ENCODE assay signal across 8 cellular contexts in the genomic region with DNA sequence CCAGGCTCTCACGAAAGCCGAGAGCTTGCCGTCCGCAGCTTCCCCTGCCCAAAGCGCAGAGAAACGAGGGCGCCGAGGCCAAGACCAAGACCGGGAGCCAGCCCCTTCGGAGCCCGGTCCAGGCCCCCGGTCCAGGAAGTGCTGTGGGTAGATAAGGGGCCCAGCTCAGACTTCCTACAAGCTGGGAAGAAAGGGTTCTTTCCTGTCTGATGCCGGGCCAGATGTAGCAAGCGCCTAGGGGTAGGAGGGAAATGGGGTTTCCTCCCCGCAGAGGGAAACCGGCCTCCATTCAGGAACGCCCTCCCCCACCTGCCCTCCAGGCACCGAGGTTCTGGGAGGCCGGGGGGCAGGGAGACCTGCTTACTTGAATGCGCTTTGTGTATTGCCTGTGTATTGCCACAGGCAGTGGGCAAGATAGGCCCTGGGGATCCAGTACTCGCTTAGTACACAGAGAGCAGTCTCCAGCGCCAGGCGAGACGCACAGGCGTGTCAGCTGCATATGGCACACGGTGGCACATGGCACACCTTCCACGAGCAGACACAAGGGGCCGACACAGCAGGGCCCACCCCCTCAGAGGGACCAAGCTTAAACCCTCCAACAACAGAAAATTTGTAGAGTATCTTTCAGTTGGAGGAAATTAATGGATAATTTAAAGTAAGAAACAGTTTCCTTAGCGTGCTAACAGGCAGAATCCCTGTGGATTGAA. TPM values are rescaled to one million over a fixed set of nuclear protein-coding genes. Genes with fewer than 3 reads are reported as not detected.
A peak's percentile ranks its signal among the peaks of the same experiment; 100 is the strongest.
DNase-seq lines count a peak whose midpoint lies in the region; ATAC-seq, FAIRE-seq and TF ChIP-seq lines count a peak whose summit lies in the region.

No MANE protein-coding gene starts in this region.

- peaks cover 9% of the 10 kb centered on the region; the same call in 1 of the 2 replicates for H3K4me1 ChIP-seq in HUES64 (ENCODE audit: insufficient read depth, low read length)
- peaks cover 15% of the 10 kb centered on the region for H3K4me1 ChIP-seq in HepG2 (ENCODE audit: insufficient read depth, low read length)

- BruUV-seq in MCF 10A (replicated peaks; lab: Mats Ljungman, UMichigan), result TSS peak; percentile 72
- no TSS peak for BruUV-seq in HepG2 (replicated peaks; lab: Mats Ljungman, UMichigan)

- H3K27ac ChIP-seq in HUES64 (ENCODE audit: low read depth, low read length) (peak overlapping the region; percentile 75; the same call in 1 of the 2 replicates), HepG2 (ENCODE audit: extremely low read length, insufficient read depth, low read length) (no peak overlapping the region)

- FAIRE-seq in HepG2 (lab: Jason Lieb, UNC), result no peak

- CTCF ChIA-PET in MCF 10A (lab: Yijun Ruan, JAX), result interaction anchor here (0.6 to 6.5 kb wide), 18 partner anchors 9 to 355 kb away, joined by 3 to 62 read pairs (median 4); partner anchors contain the start of gene ACE
- CTCF ChIA-PET in HepG2 (lab: Yijun Ruan, JAX; ENCODE audit: low intra/inter-chr PET ratio, low total read pairs), result no interaction called here

- DNase-seq in T-helper 1 cell (peak; percentile 32 to 41 (median 34)), MCF 10A (ENCODE audit: unreplicated experiment) (no peak), HepG2 (ENCODE audit: low spot score) (no peak), midbrain (lab: John Stamatoyannopoulos, UW) (no peak)
- DNase-seq in stimulated activated effector memory CD8-positive, alpha-beta T cell treated with anti-CD3 and anti-CD28 coated beads, Interleukin-12 subunit alpha, Interleukin-12 subunit beta, amount 100 ng/mL, for 72 hours (ENCODE audit: low spot score in 2 of 2), result peak; percentile 52 to 73

- H3K36me3 ChIP-seq in HUES64 (ENCODE audit: insufficient read depth, low read length), result no peaks in the 10 kb centered on the region
- no peaks in the 10 kb centered on the region for H3K36me3 ChIP-seq in HepG2 (replicated peaks in 1 of 2; ENCODE audit: control insufficient read depth in 1 of 2, insufficient read depth in 2 of 2, low read length in 2 of 2)

- H2AFZ ChIP-seq in HepG2 (ENCODE audit: low read length), result no peak overlapping the region

- peak overlapping the region; percentile 77 for H3K9ac ChIP-seq in HUES64 (ENCODE audit: low read depth, low read length)
- H3K9ac ChIP-seq in HepG2 (ENCODE audit: insufficient read depth, low read depth, low read length), result no peak overlapping the region

- H3K27me3 Mint-ChIP-seq in MCF 10A (ENCODE audit: insufficient read depth, unreplicated experiment), result no peaks in the 10 kb centered on the region

- TF ChIP-seq RAD21 in HepG2 (CRISPR knock-in tag; IDR thresholded peaks at IDR 0.05), result no peak

- H3K4me3 ChIP-seq in HUES64 (ENCODE audit: low read length) (peak overlapping the region; percentile 62), HepG2 (replicated peaks in 1 of 3; ENCODE audit: insufficient read depth in 1 of 3, low read depth in 2 of 3, low read length in 3 of 3) (no peak overlapping the region)

- 27% methylated on average over 29 of the region's 29 CpGs for WGBS in HUES64
- 80% methylated on average over 29 of the region's 29 CpGs for WGBS in HepG2 (ENCODE audit: low lambda C conversion rate)

- intact Hi-C loops in MCF 10A (cut with micrococcal nuclease), result loop anchor here (1.0 to 2.0 kb wide), 3 partner anchors 32 to 165 kb away; partner anchors contain the start of gene DCAF7
- intact Hi-C loops in HepG2 (cut with micrococcal nuclease; ENCODE audit: unreplicated experiment), result loop anchor here (2.0 kb wide), 1 partner anchor 32 kb away; no protein-coding TSS in a partner anchor

- H3K79me2 ChIP-seq in HepG2 (ENCODE audit: insufficient read depth, low read length), result no peaks in the 10 kb centered on the region

- H3K4me3 Mint-ChIP-seq in MCF 10A (ENCODE audit: unreplicated experiment), result peak overlapping the region; percentile 68
- H3K4me3 Mint-ChIP-seq in stimulated activated effector memory CD8-positive, alpha-beta T cell treated with anti-CD3 and anti-CD28 coated beads, Interleukin-12 subunit alpha, Interleukin-12 subunit beta, amount 100 ng/mL, for 72 hours, result peak overlapping the region; percentile 64

- in situ Hi-C loops in HepG2 (cut with HindIII; ENCODE audit: extremely low pct_ligation_motif_present, low pct_unique_long_range_greater_than_20kb), result no loop called here

- no peak for TF ChIP-seq CTCF in MCF 10A (IDR thresholded peaks at IDR 0.05; ENCODE audit: unreplicated experiment)
- no peak for TF ChIP-seq CTCF in HepG2 (CRISPR knock-in tag; IDR thresholded peaks at IDR 0.05)

- H3K27ac Mint-ChIP-seq in MCF 10A (ENCODE audit: low read depth, unreplicated experiment), result peak overlapping the region; percentile 90
- H3K27ac Mint-ChIP-seq in stimulated activated effector memory CD8-positive, alpha-beta T cell treated with anti-CD3 and anti-CD28 coated beads, Interleukin-12 subunit alpha, Interleukin-12 subunit beta, amount 100 ng/mL, for 72 hours, result peak overlapping the region; percentile 90

- H3K9me3 ChIP-seq in HUES64 (ENCODE audit: insufficient read depth, low read depth, low read length) (no peaks in the 10 kb centered on the region), HepG2 (ENCODE audit: low read length) (no peaks in the 10 kb centered on the region)

- no peak for TF ChIP-seq POLR2A in HepG2 (IDR thresholded peaks at IDR 0.05; ENCODE audit: insufficient read depth in 1 of 2, low read depth in 2 of 2, low read length in 2 of 2)

- peaks cover 21% of the 10 kb centered on the region for H3K4me1 Mint-ChIP-seq in MCF 10A (ENCODE audit: insufficient read depth, unreplicated experiment)
- peaks cover 40% of the 10 kb centered on the region for H3K4me1 Mint-ChIP-seq in stimulated activated effector memory CD8-positive, alpha-beta T cell treated with anti-CD3 and anti-CD28 coated beads, Interleukin-12 subunit alpha, Interleukin-12 subunit beta, amount 100 ng/mL, for 72 hours

- peak overlapping the region; percentile 34; the same call in 1 of the 2 replicates for H3K4me2 ChIP-seq in HepG2 (ENCODE audit: low read depth, low read length)

- no peaks in the 10 kb centered on the region for H3K36me3 Mint-ChIP-seq in MCF 10A (ENCODE audit: insufficient read depth, unreplicated experiment)
- H3K36me3 Mint-ChIP-seq in stimulated activated effector memory CD8-positive, alpha-beta T cell treated with anti-CD3 and anti-CD28 coated beads, Interleukin-12 subunit alpha, Interleukin-12 subunit beta, amount 100 ng/mL, for 72 hours, result peaks cover 12% of the 10 kb centered on the region

- ATAC-seq in GM19035 (IDR thresholded peaks at IDR 0.05; ENCODE audit: unreplicated experiment) (peak; percentile 4), HepG2 (no peak), HG02759 (IDR thresholded peaks at IDR 0.05; ENCODE audit: unreplicated experiment) (no peak)
- peak; percentile 29 for ATAC-seq in stimulated activated effector memory CD8-positive, alpha-beta T cell treated with anti-CD3 and anti-CD28 coated beads, Interleukin-12 subunit alpha, Interleukin-12 subunit beta, amount 100 ng/mL, for 72 hours

- no peaks in the 10 kb centered on the region for H4K20me1 ChIP-seq in HepG2 (ENCODE audit: insufficient read depth, low read length)

- H3K9me3 Mint-ChIP-seq in MCF 10A (ENCODE audit: unreplicated experiment), result no peaks in the 10 kb centered on the region
- H3K9me3 Mint-ChIP-seq in stimulated activated effector memory CD8-positive, alpha-beta T cell treated with anti-CD3 and anti-CD28 coated beads, Interleukin-12 subunit alpha, Interleukin-12 subunit beta, amount 100 ng/mL, for 72 hours, result no peaks in the 10 kb centered on the region

- TF ChIP-seq EP300 in HepG2 (IDR thresholded peaks at IDR 0.05; ENCODE audit: low read depth in 2 of 2, low read length in 2 of 2) (no peak), HepG2 (CRISPR knock-in tag; IDR thresholded peaks at IDR 0.05; ENCODE audit: borderline replicate concordance) (no peak)

- H3K27me3 ChIP-seq in HUES64 (ENCODE audit: insufficient read depth, low read length) (peaks cover 17% of the 10 kb centered on the region), HepG2 (ENCODE audit: control insufficient read depth in 1 of 2, insufficient read depth in 2 of 2, low read length in 2 of 2) (peaks cover 6 to 41% of the 10 kb centered on the region in 2 experiments; a peak in 4 of 5 replicates)

- POLR2A ChIA-PET in MCF 10A (lab: Yijun Ruan, JAX), result interaction anchor here (1.0 to 3.7 kb wide), 12 partner anchors 11 to 174 kb away, joined by 3 to 31 read pairs (median 8); partner anchors contain the start of genes DCAF7 and TACO1
- POLR2A ChIA-PET in HepG2 (lab: Yijun Ruan, JAX), result no interaction called here

RNA-seq across cellular contexts. Expression of gene CYB561, which starts 1.0 kb away (rescaled TPM):
- 13.2 TPM for polyA plus RNA-seq in HUES64 (2013, experiment 1 of 2)
- 12.5 TPM for polyA plus RNA-seq in HUES64 (2013, experiment 2 of 2)
- total RNA-seq in MCF 10A (2022) (57.2 and 62.0 TPM in 2 replicates), HepG2 (2016; rRNA removed; fragmentation: Illumina TruSeq; extraction: Trizol) (3.1 and 6.7 TPM in 2 replicates)
- total RNA-seq in HepG2 (2016; cell fraction: cytosol; rRNA removed; fragmentation: Illumina TruSeq; extraction: Trizol; ENCODE audit: low read depth), result 2.0 TPM in 2 replicates
- 3.7 and 6.3 TPM in 2 replicates for total RNA-seq in HepG2 (2016; cell fraction: insoluble cytoplasmic fraction; rRNA removed; fragmentation: Illumina TruSeq; extraction: Trizol)
- total RNA-seq in HepG2 (2016; cell fraction: membrane; rRNA removed; fragmentation: Illumina TruSeq; extraction: Trizol), result 5.5 and 6.5 TPM in 2 replicates
- 3.5 and 4.9 TPM in 2 replicates for total RNA-seq in HepG2 (2016; cell fraction: nucleus; rRNA removed; fragmentation: Illumina TruSeq; extraction: Trizol)
- polyA plus RNA-seq in HepG2 (2011; rRNA removed), result 1.5 and 1.6 TPM in 2 replicates
- 1.1 and 1.3 TPM in 2 replicates for polyA plus RNA-seq in HepG2 (2011; cell fraction: cytosol; rRNA removed)
- polyA plus RNA-seq in HepG2 (2011; cell fraction: nucleus; rRNA removed), result 2.1 and 2.4 TPM in 2 replicates
- polyA plus RNA-seq in HepG2 (2012), result 1.1 and 1.3 TPM in 2 replicates
- polyA plus RNA-seq in HepG2 (2016; cell fraction: cytosol; fragmentation: Illumina TruSeq; extraction: Trizol; ENCODE audit: low read depth), result 1.9 and 2.3 TPM in 2 replicates
- 3.5 and 4.0 TPM in 2 replicates for polyA plus RNA-seq in HepG2 (2016; cell fraction: insoluble cytoplasmic fraction; fragmentation: Illumina TruSeq; extraction: Trizol; ENCODE audit: low read depth)
- polyA plus RNA-seq in HepG2 (2016; cell fraction: membrane; fragmentation: Illumina TruSeq; extraction: Trizol; ENCODE audit: low read depth), result 4.5 and 4.6 TPM in 2 replicates
- polyA plus RNA-seq in HepG2 (2016; cell fraction: nucleus; fragmentation: Illumina TruSeq; extraction: Trizol; ENCODE audit: insufficient read depth, low read depth), result 9.1 TPM in 2 replicates
- 10.1 and 69.6 TPM in 2 replicates for polyA minus RNA-seq in HepG2 (2011; rRNA and poly(A)+ RNA removed; ENCODE audit: low replicate concordance)
- 1.1 TPM in 2 replicates for polyA minus RNA-seq in HepG2 (2011; cell fraction: cytosol; rRNA and poly(A)+ RNA removed)
- polyA minus RNA-seq in HepG2 (2011; cell fraction: nucleus; rRNA and poly(A)+ RNA removed), result 1.4 and 2.6 TPM in 2 replicates

RNA-seq across cellular contexts. Expression of gene ACE, which starts 29.7 kb away (rescaled TPM):
- 1.2 TPM for polyA plus RNA-seq in HUES64 (2013, experiment 1 of 2)
- 1.3 TPM for polyA plus RNA-seq in HUES64 (2013, experiment 2 of 2)
- total RNA-seq in MCF 10A (2022), result 0.30 and 0.39 TPM in 2 replicates
- total RNA-seq in HepG2 (2016; rRNA removed; fragmentation: Illumina TruSeq; extraction: Trizol), result 0.13 TPM in 1 of 2 replicates, not detected in the other
- total RNA-seq in HepG2 (2016; cell fraction: cytosol; rRNA removed; fragmentation: Illumina TruSeq; extraction: Trizol; ENCODE audit: low read depth), result not detected in 2 replicates
- total RNA-seq in HepG2 (2016; cell fraction: insoluble cytoplasmic fraction; rRNA removed; fragmentation: Illumina TruSeq; extraction: Trizol), result 0.15 TPM in 1 of 2 replicates, not detected in the other
- not detected in 2 replicates for total RNA-seq in HepG2 (2016; cell fraction: membrane; rRNA removed; fragmentation: Illumina TruSeq; extraction: Trizol)
- total RNA-seq in HepG2 (2016; cell fraction: nucleus; rRNA removed; fragmentation: Illumina TruSeq; extraction: Trizol), result not detected in 2 replicates
- polyA plus RNA-seq in HepG2 (2011; rRNA removed), result 0.03 and 0.08 TPM in 2 replicates
- 0.05 TPM in 1 of 2 replicates, not detected in the other for polyA plus RNA-seq in HepG2 (2011; cell fraction: cytosol; rRNA removed)
- 0.09 and 0.11 TPM in 2 replicates for polyA plus RNA-seq in HepG2 (2011; cell fraction: nucleus; rRNA removed)
- 0.13 and 0.23 TPM in 2 replicates for polyA plus RNA-seq in HepG2 (2012)
- polyA plus RNA-seq in HepG2 (2016; cell fraction: cytosol; fragmentation: Illumina TruSeq; extraction: Trizol; ENCODE audit: low read depth), result not detected in 2 replicates
- not detected in 2 replicates for polyA plus RNA-seq in HepG2 (2016; cell fraction: insoluble cytoplasmic fraction; fragmentation: Illumina TruSeq; extraction: Trizol; ENCODE audit: low read depth)
- not detected in 2 replicates for polyA plus RNA-seq in HepG2 (2016; cell fraction: membrane; fragmentation: Illumina TruSeq; extraction: Trizol; ENCODE audit: low read depth)
- polyA plus RNA-seq in HepG2 (2016; cell fraction: nucleus; fragmentation: Illumina TruSeq; extraction: Trizol; ENCODE audit: insufficient read depth, low read depth), result 0.56 TPM in 1 of 2 replicates, not detected in the other
- 0.37 TPM in 1 of 2 replicates, not detected in the other for polyA minus RNA-seq in HepG2 (2011; rRNA and poly(A)+ RNA removed; ENCODE audit: low replicate concordance)
- not detected in 2 replicates for polyA minus RNA-seq in HepG2 (2011; cell fraction: cytosol; rRNA and poly(A)+ RNA removed)
- polyA minus RNA-seq in HepG2 (2011; cell fraction: nucleus; rRNA and poly(A)+ RNA removed), result 0.26 TPM in 1 of 2 replicates, not detected in the other

Comparison
In these comparisons a context has a peak if more than half of its experiments do, and no peak if none do; other contexts are left out.
1. ATAC-seq: peak in GM19035 (single experiment) and stimulated activated effector memory CD8-positive, alpha-beta T cell treated with anti-CD3 and anti-CD28 coated beads, Interleukin-12 subunit alpha, Interleukin-12 subunit beta, amount 100 ng/mL, for 72 hours (single experiment); none in HepG2 (single experiment) and HG02759 (single experiment).
2. DNase-seq: peak in T-helper 1 cell (5 of 5) and stimulated activated effector memory CD8-positive, alpha-beta T cell treated with anti-CD3 and anti-CD28 coated beads, Interleukin-12 subunit alpha, Interleukin-12 subunit beta, amount 100 ng/mL, for 72 hours (2 of 2); none in MCF 10A (single experiment), HepG2 (single experiment) and midbrain (single experiment).